In the genomic region with DNA sequence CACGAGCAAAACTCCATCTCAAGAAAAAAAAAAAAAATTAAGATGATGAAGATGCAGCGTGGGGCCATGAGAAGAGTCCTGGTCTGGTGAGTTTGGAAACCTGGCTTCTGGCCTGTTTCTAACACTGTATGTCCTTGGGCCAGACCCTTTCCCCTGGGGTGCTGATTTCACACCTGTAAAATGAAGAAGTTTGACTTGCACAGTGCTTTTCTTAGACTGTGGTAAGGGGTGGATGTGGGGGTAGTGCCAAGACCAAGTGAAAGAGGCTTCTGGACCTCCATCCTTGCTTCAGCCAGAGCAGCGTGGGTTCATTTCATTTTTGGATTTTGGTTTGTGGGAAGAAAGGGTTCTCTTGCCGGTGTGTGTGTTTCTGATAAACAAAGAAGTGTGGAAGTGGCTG, we compare ENCODE assay signal across 20 cellular contexts. TPM values are rescaled to one million over a fixed set of nuclear protein-coding genes. Genes with fewer than 3 reads are reported as not detected.
DNase-seq lines count a peak whose midpoint lies in the region; ATAC-seq and TF ChIP-seq lines count a peak whose summit lies in the region.
"Had no signal": no experiment of that assay in that cellular context is flagged by ENCODE, and none has a peak within 500 bp of the region (broad histone marks: within the 10 kb centered on the region; RNA-seq: fewer than 3 reads in every experiment).

No MANE protein-coding gene starts in this region.

- intact Hi-C loops in activated CD4-positive, alpha-beta T cell treated with anti-CD3 and anti-CD28 coated beads for 36 hours (cut with DNase I, micrococcal nuclease): loop anchor here in 1 of 2 experiments (2.0 kb wide), 1 partner anchor 20 kb away; no protein-coding TSS in a partner anchor
- intact Hi-C loops in posterior vena cava (cut with DNase I): loop anchor here in 1 of 2 donors (10.0 kb wide), 1 partner anchor 82 kb away; no protein-coding TSS in a partner anchor
- intact Hi-C loops in left lung (cut with DNase I): no loop called here
- intact Hi-C loops in breast epithelium (cut with DNase I; ENCODE audit: low total_unique reads): no loop called here

- CTCF ChIA-PET in activated CD4-positive, alpha-beta T cell treated with anti-CD3 and anti-CD28 coated beads for 36 hours (lab: Charles Lee): no interaction called here
- CTCF ChIA-PET in activated CD4-positive, alpha-beta T cell treated with anti-CD3 and anti-CD28 coated beads, Interleukin-2, amount 10 ng/mL, durations not matched to agents 7 days and 5 days (lab: Charles Lee): no interaction called here
- CTCF ChIA-PET in T-cell (lab: Charles Lee): no interaction called here

- peaks cover 57% of the 10 kb centered on the region for H3K4me1 Mint-ChIP-seq in activated CD4-positive, alpha-beta T cell treated with anti-CD3 and anti-CD28 coated beads for 36 hours
- H3K4me1 Mint-ChIP-seq in activated CD4-positive, alpha-beta T cell treated with anti-CD3 and anti-CD28 coated beads, Interleukin-2, amount 10 ng/mL, durations not matched to agents 7 days and 5 days: peaks cover 65% of the 10 kb centered on the region
- H3K4me1 Mint-ChIP-seq in T-cell: peaks cover 50 to 72% (median 56%) of the 10 kb centered on the region in 3 donors
- H3K4me1 Mint-ChIP-seq in central memory CD8-positive, alpha-beta T cell: peaks cover 73% of the 10 kb centered on the region

- ATAC-seq in activated CD4-positive, alpha-beta T cell treated with anti-CD3 and anti-CD28 coated beads for 36 hours: no peak
- no peak for ATAC-seq in T-cell (replicated peaks in 1 of 4)
- ATAC-seq in central memory CD8-positive, alpha-beta T cell (replicated peaks; ENCODE audit: extremely low read depth, poor library complexity, severe bottlenecking): no peak
- ATAC-seq in left lung: no peak
- ATAC-seq: left ventricle myocardium superior, Panc1 had no signal

- POLR2A ChIA-PET in activated CD4-positive, alpha-beta T cell treated with anti-CD3 and anti-CD28 coated beads for 36 hours (lab: Charles Lee): no interaction called here
- POLR2A ChIA-PET in activated CD4-positive, alpha-beta T cell treated with anti-CD3 and anti-CD28 coated beads, Interleukin-2, amount 10 ng/mL, durations not matched to agents 7 days and 5 days (lab: Charles Lee): no interaction called here
- POLR2A ChIA-PET in T-cell (lab: Charles Lee): interaction anchor here in 1 of 2 donors (0.6 kb wide), 1 partner anchor 23 kb away, joined by 5 read pairs; no protein-coding TSS in a partner anchor

- H3K4me1 ChIP-seq in left lung (peaks cover 12 to 95% of the 10 kb centered on the region in 2 donors), breast epithelium (no peaks in the 10 kb centered on the region)
- H3K4me1 ChIP-seq: testis had no signal

- no peak overlapping the region for H3K4me3 Mint-ChIP-seq in activated CD4-positive, alpha-beta T cell treated with anti-CD3 and anti-CD28 coated beads for 36 hours
- H3K4me3 Mint-ChIP-seq in activated CD4-positive, alpha-beta T cell treated with anti-CD3 and anti-CD28 coated beads, Interleukin-2, amount 10 ng/mL, durations not matched to agents 7 days and 5 days: no peak overlapping the region
- no peak overlapping the region for H3K4me3 Mint-ChIP-seq in T-cell
- no peak overlapping the region for H3K4me3 Mint-ChIP-seq in central memory CD8-positive, alpha-beta T cell
- H3K4me3 Mint-ChIP-seq: HFFc6 had no signal

- H3K36me3 ChIP-seq in left lung: no peaks in the 10 kb centered on the region
- H3K36me3 ChIP-seq in breast epithelium: no peaks in the 10 kb centered on the region
- H3K36me3 ChIP-seq: adrenal gland, right lobe of liver had no signal

- TF ChIP-seq CTCF in left lung (IDR thresholded peaks at IDR 0.05) (no peak), breast epithelium (IDR thresholded peaks at IDR 0.05) (no peak)

- no peaks in the 10 kb centered on the region for H3K27me3 Mint-ChIP-seq in activated CD4-positive, alpha-beta T cell treated with anti-CD3 and anti-CD28 coated beads for 36 hours
- H3K27me3 Mint-ChIP-seq in activated CD4-positive, alpha-beta T cell treated with anti-CD3 and anti-CD28 coated beads, Interleukin-2, amount 10 ng/mL, durations not matched to agents 7 days and 5 days: no peaks in the 10 kb centered on the region
- H3K27me3 Mint-ChIP-seq in T-cell: no peaks in the 10 kb centered on the region
- no peaks in the 10 kb centered on the region for H3K27me3 Mint-ChIP-seq in central memory CD8-positive, alpha-beta T cell

- DNase-seq in activated CD4-positive, alpha-beta T cell treated with anti-CD3 and anti-CD28 coated beads for 36 hours: no peak
- DNase-seq in activated CD4-positive, alpha-beta T cell treated with anti-CD3 and anti-CD28 coated beads, Interleukin-2, amount 10 ng/mL, durations not matched to agents 7 days and 5 days: no peak
- DNase-seq in T-cell (no peak), posterior vena cava (ENCODE audit: low spot score) (peak; percentile 13), NCI-H1092 treated with DMSO at 0.1 percent for 48 hours (lab: John Stamatoyannopoulos, UW) (no peak), left lung (no peak), breast epithelium (ENCODE audit: low spot score in 2 of 2) (no peak)
- no peak for DNase-seq in central memory CD8-positive, alpha-beta T cell (ENCODE audit: low spot score in 2 of 2)
- DNase-seq: adrenal gland; DMS 273 treated with DMSO at 0.1 percent for 48 hours; foreskin fibroblast; HFFc6; left ventricle myocardium superior; NCI-H1436; NCI-H82; right lobe of liver; stimulated activated CD4-positive, alpha-beta T cell treated with anti-CD3 and anti-CD28 coated beads, Interleukin-15, amount 100 ng/mL, for 24 hours; testis had no signal

- peaks cover 15% of the 10 kb centered on the region for H3K36me3 Mint-ChIP-seq in activated CD4-positive, alpha-beta T cell treated with anti-CD3 and anti-CD28 coated beads for 36 hours (ENCODE audit: low read depth)
- peaks cover 54% of the 10 kb centered on the region for H3K36me3 Mint-ChIP-seq in activated CD4-positive, alpha-beta T cell treated with anti-CD3 and anti-CD28 coated beads, Interleukin-2, amount 10 ng/mL, durations not matched to agents 7 days and 5 days (ENCODE audit: low read depth)
- H3K36me3 Mint-ChIP-seq in T-cell: peaks cover 22% of the 10 kb centered on the region
- H3K36me3 Mint-ChIP-seq in central memory CD8-positive, alpha-beta T cell (ENCODE audit: insufficient read depth): peaks cover 19% of the 10 kb centered on the region

- H3K27me3 ChIP-seq in left lung: no peaks in the 10 kb centered on the region
- H3K27me3 ChIP-seq in breast epithelium: no peaks in the 10 kb centered on the region
- H3K27me3 ChIP-seq: adrenal gland, right lobe of liver, testis had no signal

- peak overlapping the region; percentile 16 for H3K27ac Mint-ChIP-seq in activated CD4-positive, alpha-beta T cell treated with anti-CD3 and anti-CD28 coated beads for 36 hours
- H3K27ac Mint-ChIP-seq in activated CD4-positive, alpha-beta T cell treated with anti-CD3 and anti-CD28 coated beads, Interleukin-2, amount 10 ng/mL, durations not matched to agents 7 days and 5 days: no peak overlapping the region
- peak overlapping the region; percentile 59 to 62 for H3K27ac Mint-ChIP-seq in T-cell
- H3K27ac Mint-ChIP-seq in central memory CD8-positive, alpha-beta T cell (ENCODE audit: low read depth): peak overlapping the region; percentile 1
- H3K27ac Mint-ChIP-seq: HFFc6 had no signal

- H3K9me3 Mint-ChIP-seq in activated CD4-positive, alpha-beta T cell treated with anti-CD3 and anti-CD28 coated beads for 36 hours (ENCODE audit: low read depth): no peaks in the 10 kb centered on the region
- no peaks in the 10 kb centered on the region for H3K9me3 Mint-ChIP-seq in activated CD4-positive, alpha-beta T cell treated with anti-CD3 and anti-CD28 coated beads, Interleukin-2, amount 10 ng/mL, durations not matched to agents 7 days and 5 days
- H3K9me3 Mint-ChIP-seq in T-cell: no peaks in the 10 kb centered on the region
- H3K9me3 Mint-ChIP-seq in central memory CD8-positive, alpha-beta T cell: no peaks in the 10 kb centered on the region
- H3K9me3 Mint-ChIP-seq: HFFc6 had no signal

- H3K27ac ChIP-seq in left lung (peak overlapping the region in 1 of 2 donors; percentile 82), breast epithelium (no peak overlapping the region)
- H3K27ac ChIP-seq: adrenal gland, epithelial cell of prostate, right lobe of liver, testis had no signal

- no peak overlapping the region for H3K4me3 ChIP-seq in left lung
- H3K4me3 ChIP-seq in breast epithelium: no peak overlapping the region
- H3K4me3 ChIP-seq: adrenal gland, right lobe of liver, testis had no signal

- H3K9me3 ChIP-seq in left lung: no peaks in the 10 kb centered on the region
- no peaks in the 10 kb centered on the region for H3K9me3 ChIP-seq in breast epithelium
- H3K9me3 ChIP-seq: adrenal gland, right lobe of liver, testis had no signal

- no peak for TF ChIP-seq POLR2A in breast epithelium (IDR thresholded peaks at IDR 0.05)

RNA-seq across cellular contexts. Expression of a gene that starts 42.1 kb away (rescaled TPM):
- 10 to 100 TPM; 20.8 to 21.3 TPM for total RNA-seq in activated CD4-positive, alpha-beta T cell treated with anti-CD3 and anti-CD28 coated beads for 36 hours
- 10 to 100 TPM; 75.2 to 81.3 TPM for total RNA-seq in activated CD4-positive, alpha-beta T cell treated with anti-CD3 and anti-CD28 coated beads, Interleukin-2, amount 10 ng/mL, durations not matched to agents 7 days and 5 days
- 10 to 100 TPM; 44.8 to 71.0 (median 57.9) TPM for total RNA-seq in T-cell
- 10 to 100 TPM; 17.4 to 19.7 TPM for total RNA-seq in posterior vena cava
- 10 to 100 TPM; 42.2 to 63.5 TPM for total RNA-seq in left lung
- 10 to 100 TPM; 14.6 to 15.7 (median 14.7) TPM for total RNA-seq in breast epithelium
